8 cellular contexts compared by ENCODE assay signal in genomic region chr15:68204776-68205557, GRCh38. TPM values are rescaled to one million over a fixed set of nuclear protein-coding genes. Genes with fewer than 3 reads are reported as not detected.
DNase-seq lines count a peak whose midpoint lies in the region; ATAC-seq and TF ChIP-seq lines count a peak whose summit lies in the region.

CALML4 (minus strand) TSS chr15:68205332; CDS start chr15:68205247, 85 bp downstream.

- H3K27ac ChIP-seq in A673 (ENCODE audit: low read depth, low read length, poor library complexity, severe bottlenecking): peak within 1 kb of the TSS; percentile 30

- no TSS peak for BruUV-seq in A673 (replicated peaks; lab: Mats Ljungman, UMichigan)

- no peak within 1 kb of the TSS for H3K4me3 ChIP-seq in A673 (ENCODE audit: low read depth, low read length, poor library complexity, severe bottlenecking)
- peak within 1 kb of the TSS; percentile 58 for H3K4me3 ChIP-seq in LNCaP clone FGC (ENCODE audit: low read depth, low read length)

- no peak for ATAC-seq in GM18505 (IDR thresholded peaks at IDR 0.05; ENCODE audit: unreplicated experiment)

- intact Hi-C loops in A673 (cut with micrococcal nuclease; ENCODE audit: unreplicated experiment): no loop called here

- H3K27me3 ChIP-seq in A673 (replicated peaks; ENCODE audit: insufficient read depth, low read depth, low read length, poor library complexity): no peaks in the 10 kb centered on the region

- CTCF ChIA-PET in A673 (lab: Charles Lee): no interaction called here

- TF ChIP-seq CTCF in A673 (conservative IDR thresholded peaks at IDR 0.05; ENCODE audit: low read depth, low read length) (no peak), LNCaP clone FGC (IDR thresholded peaks at IDR 0.05; ENCODE audit: control insufficient read depth, extremely low read depth, insufficient read depth) (no peak)

- DNase-seq in A673 (ENCODE audit: low spot score) (no peak), LNCaP clone FGC (ENCODE audit: low read depth) (peak; percentile 90), cerebellum (ENCODE audit: low spot score) (peak; percentile 75), midbrain (lab: John Stamatoyannopoulos, UW) (peak; percentile 32), NCI-H774 (lab: John Stamatoyannopoulos, UW) (no peak), SK-N-DZ (ENCODE audit: low spot score) (no peak)
- DNase-seq in stimulated activated CD8-positive, alpha-beta memory T cell treated with anti-CD3 and anti-CD28 coated beads, Interleukin-4, amount 100 ng/mL, for 48 hours: no peak

- TF ChIP-seq POLR2A in GM18505 (IDR thresholded peaks at IDR 0.05; ENCODE audit: borderline replicate concordance, extremely low read depth, insufficient read depth, insufficient read length): no peak

- POLR2A ChIA-PET in A673 (lab: Charles Lee; ENCODE audit: low non-redundant PET): no interaction called here

- no peaks in the 10 kb centered on the region for H3K36me3 ChIP-seq in A673 (ENCODE audit: insufficient read depth, low read length, poor library complexity, severe bottlenecking)

- H3K9me3 ChIP-seq in A673 (ENCODE audit: low read depth, low read length, poor library complexity, severe bottlenecking): no peaks in the 10 kb centered on the region

- H3K4me1 ChIP-seq in A673 (ENCODE audit: insufficient read depth, low read length, poor library complexity, severe bottlenecking): peaks cover 22% of the 10 kb centered on the region

RNA-seq across cellular contexts. Expression of gene CALML4, which starts in this region (rescaled TPM):
- total RNA-seq in A673 (2021) (9.1 and 13.8 TPM in 2 replicates), cerebellum (6.3 TPM)
- polyA plus RNA-seq in SK-N-DZ (2014; cell fraction: cytosol; rRNA removed): 7.5 and 12.1 TPM in 2 replicates
- polyA plus RNA-seq in SK-N-DZ (2014; cell fraction: nucleus; rRNA removed): 40.3 and 60.1 TPM in 2 replicates

Comparison
In these comparisons a context has a peak if more than half of its experiments do, and no peak if none do; other contexts are left out.
1. DNase-seq: peak in LNCaP clone FGC (single experiment), cerebellum (single experiment) and midbrain (single experiment); none in A673 (single experiment), stimulated activated CD8-positive, alpha-beta memory T cell treated with anti-CD3 and anti-CD28 coated beads, Interleukin-4, amount 100 ng/mL, for 48 hours (single experiment), NCI-H774 (single experiment) and SK-N-DZ (single experiment).